9 cellular contexts compared by ENCODE assay signal in the genomic region with DNA sequence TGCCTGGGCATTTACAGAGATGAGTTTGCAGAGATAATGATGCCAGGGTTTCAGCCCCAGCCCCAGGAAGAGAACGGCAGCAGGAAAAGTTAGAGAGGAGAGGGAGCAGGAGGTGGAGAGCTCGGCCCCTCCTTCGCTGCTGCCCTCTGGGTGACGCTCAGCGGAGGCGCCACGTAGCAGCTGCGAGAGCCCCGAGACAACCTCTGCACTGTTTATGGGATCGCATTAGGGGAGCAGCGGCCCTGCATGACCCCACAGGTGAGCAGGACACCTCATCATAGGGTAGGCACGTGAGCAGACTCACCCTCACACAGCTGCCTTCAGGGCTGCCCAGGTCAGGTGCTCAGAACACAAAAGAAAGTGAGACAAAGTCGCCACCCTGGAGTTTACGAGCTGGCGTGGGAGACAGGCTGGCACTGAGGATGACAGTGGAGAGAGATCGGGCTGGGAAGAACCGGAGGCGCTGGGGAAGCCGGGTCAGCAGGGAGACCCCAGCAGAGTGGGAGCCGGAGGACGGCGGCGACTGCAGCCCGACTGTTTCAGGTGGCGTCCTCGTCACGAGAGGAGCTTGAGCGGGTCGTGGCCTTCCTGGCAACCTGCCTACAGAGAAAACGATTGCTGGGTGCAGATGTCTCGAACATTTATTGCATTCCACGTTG.
A peak's percentile ranks its signal among the peaks of the same experiment; 100 is the strongest.
DNase-seq lines count a peak whose midpoint lies in the region; ATAC-seq, FAIRE-seq and TF ChIP-seq lines count a peak whose summit lies in the region.
"Had no signal": no experiment of that assay in that cellular context is flagged by ENCODE, and none has a peak within 500 bp of the region (broad histone marks: within the 10 kb centered on the region; RNA-seq: fewer than 3 reads in every experiment).

No MANE protein-coding gene starts in this region.

- intact Hi-C loops in left cardiac atrium (cut with DNase I) = no loop called here
- intact Hi-C loops in Right ventricle myocardium inferior (cut with DNase I) = no loop called here
- intact Hi-C loops in K562 (cut with micrococcal nuclease) = no loop called here
- intact Hi-C loops in aorta (cut with DNase I) = no loop called here

- POLR2A ChIA-PET in K562 (lab: Yijun Ruan, JAX) = interaction anchor here (0.7 to 11.6 kb wide), 7 partner anchors 9 to 284 kb away, joined by 3 to 127 read pairs (median 3); no protein-coding TSS in a partner anchor

- no peaks in the 10 kb centered on the region for H3K9me2 ChIP-seq in Karpas-422 (replicated peaks; ENCODE audit: insufficient read depth, low read length)

- peak overlapping the region; percentile 47; the same call in 1 of the 2 replicates for H2AFZ ChIP-seq in K562 (ENCODE audit: low read depth, low read length)
- no peak overlapping the region for H2AFZ ChIP-seq in Karpas-422 (ENCODE audit: low read length)

- 22% methylated on average over 32 of the region's 32 CpGs for WGBS in K562 (ENCODE audit: insufficient coverage, low coverage, missing lambda C conversion rate)
- 19 to 35% methylated on average over 32 of the region's 32 CpGs for WGBS in aorta, 2 donors

- ATAC-seq in left cardiac atrium = peak; percentile 14 to 68
- no peak for ATAC-seq in Right ventricle myocardium inferior
- ATAC-seq in K562 = peak; percentile 65
- no peak for ATAC-seq in aorta (ENCODE audit: low FRiP score)

- CTCF ChIA-PET in K562 (lab: Yijun Ruan, JAX; ENCODE audit: low intra/inter-chr PET ratio) = no interaction called here

- no peaks in the 10 kb centered on the region for H3K9me3 ChIP-seq in K562 (replicated peaks; ENCODE audit: control insufficient read depth, insufficient read depth, low read depth, low read length)
- H3K9me3 ChIP-seq in mucosa of rectum (ENCODE audit: control insufficient read depth in 2 of 2, low read length in 2 of 2) = no peaks in the 10 kb centered on the region
- no peaks in the 10 kb centered on the region for H3K9me3 ChIP-seq in aorta (ENCODE audit: control insufficient read depth, low read length)
- H3K9me3 ChIP-seq in Karpas-422 (ENCODE audit: low read length) = no peaks in the 10 kb centered on the region

- H3K9ac ChIP-seq in K562 (ENCODE audit: insufficient read depth in 1 of 2, low read depth in 2 of 2, low read length in 2 of 2) (peak overlapping the region in 1 of 2 experiments; percentile 86; a peak in 2 of 4 replicates), mucosa of rectum (ENCODE audit: low read depth in 1 of 2, low read length in 2 of 2) (peak overlapping the region in 1 of 2 donors; percentile 36), Karpas-422 (ENCODE audit: low read length) (no peak overlapping the region)

- H3K9me1 ChIP-seq in K562 (ENCODE audit: control insufficient read depth, insufficient read depth, low read length) = no peaks in the 10 kb centered on the region

- H3K4me1 ChIP-seq in K562 (replicated peaks in 1 of 2; ENCODE audit: control insufficient read depth in 2 of 2, insufficient read depth in 2 of 2, low read length in 2 of 2) (peaks cover 15 to 31% of the 10 kb centered on the region in 2 experiments), mucosa of rectum (ENCODE audit: control insufficient read depth in 2 of 2, insufficient read depth in 2 of 2, low read length in 2 of 2) (peaks cover 0 to 8% of the 10 kb centered on the region in 2 donors), aorta (ENCODE audit: control insufficient read depth in 1 of 2, insufficient read depth in 2 of 2, low read length in 2 of 2) (no peaks in the 10 kb centered on the region), Karpas-422 (ENCODE audit: low read length) (no peaks in the 10 kb centered on the region)

- no peak overlapping the region for H3K27ac ChIP-seq in K562 (ENCODE audit: extremely low read depth, low read depth, low read length)
- no peak overlapping the region for H3K27ac ChIP-seq in mucosa of rectum (ENCODE audit: low read depth in 2 of 2, low read length in 2 of 2)
- H3K27ac ChIP-seq in aorta (ENCODE audit: low read depth in 1 of 2, low read length in 2 of 2) = no peak overlapping the region
- no peak overlapping the region for H3K27ac ChIP-seq in Karpas-422 (ENCODE audit: low read length)

- H3K4me3 ChIP-seq in K562 = no peak overlapping the region
- peak overlapping the region; percentile 50 to 60 for H3K4me3 ChIP-seq in mucosa of rectum (ENCODE audit: low read length in 2 of 2)
- H3K4me3 ChIP-seq in aorta (ENCODE audit: low read length in 2 of 2) = no peak overlapping the region
- H3K4me3 ChIP-seq in Karpas-422 (ENCODE audit: low read length) = no peak overlapping the region

- TF ChIP-seq RAD21 in K562 (CRISPR knock-in tag; conservative IDR thresholded peaks at IDR 0.05 in 1 of 2, IDR thresholded peaks at IDR 0.05 in 1 of 2) = no peak

- H3K79me2 ChIP-seq in K562 (ENCODE audit: control insufficient read depth, insufficient read depth, low read length) (no peaks in the 10 kb centered on the region), Karpas-422 (ENCODE audit: low read length) (no peaks in the 10 kb centered on the region)

- in situ Hi-C loops in K562 (cut with MboI) = no loop called here

- no peak for TF ChIP-seq EP300 in K562 (IDR thresholded peaks at IDR 0.05; ENCODE audit: low read length)

- TF ChIP-seq POLR2A in K562 (conservative IDR thresholded peaks at IDR 0.05) = 0 out of 2 replicates have a peak, but pooled peaks have one; percentile 24

- H3K36me3 ChIP-seq in K562 (ENCODE audit: control insufficient read depth, insufficient read depth, low read length) (no peaks in the 10 kb centered on the region), mucosa of rectum (ENCODE audit: control insufficient read depth in 2 of 2, insufficient read depth in 2 of 2, low read length in 2 of 2) (no peaks in the 10 kb centered on the region), aorta (ENCODE audit: control insufficient read depth in 1 of 2, insufficient read depth in 2 of 2, low read length in 1 of 2) (no peaks in the 10 kb centered on the region), Karpas-422 (ENCODE audit: insufficient read depth, low read length) (no peaks in the 10 kb centered on the region)

- H4K20me1 ChIP-seq in K562 (replicated peaks; ENCODE audit: control insufficient read depth, insufficient read depth, low read length) (peaks cover 12% of the 10 kb centered on the region; the same call in 1 of the 2 replicates), Karpas-422 (ENCODE audit: insufficient read depth, low read depth, low read length) (no peaks in the 10 kb centered on the region)

- peak overlapping the region; percentile 42 for H3K4me2 ChIP-seq in K562 (ENCODE audit: insufficient read depth, low read length)
- no peak overlapping the region for H3K4me2 ChIP-seq in Karpas-422 (ENCODE audit: low read depth, low read length, poor library complexity, severe bottlenecking)

- no peak; a peak in 1 of 6 replicates for TF ChIP-seq CTCF in K562 (IDR thresholded peaks at IDR 0.05 in 2 of 3, conservative IDR thresholded peaks at IDR 0.05 in 1 of 3; ENCODE audit: insufficient read depth in 2 of 3, low read depth in 1 of 3, low read length in 3 of 3)

- DNase-seq in left cardiac atrium (no peak), Right ventricle myocardium inferior (ENCODE audit: missing footprints) (no peak), K562 (ENCODE audit: extremely low read depth in 1 of 4, low spot score in 3 of 4) (peak in 3 of 4 experiments; percentile 34 to 49 (median 45)), aorta (peak; percentile 35 to 70), Karpas-422 (no peak), NOMO-1 treated with dmso at 0.1 percent for 144 hours (lab: John Stamatoyannopoulos, UW; ENCODE audit: unreplicated experiment) (no peak)
- no peak for DNase-seq in activated CD4-positive, alpha-beta T cell treated with anti-CD3 and anti-CD28 coated beads, Interleukin-2, amount 50 U/mL, for 4 hours
- DNase-seq: NCI-H446 had no signal

- peak; percentile 75 for FAIRE-seq in K562 (lab: Jason Lieb, UNC)

- H3K27me3 ChIP-seq in K562 (ENCODE audit: control insufficient read depth in 2 of 2, insufficient read depth in 2 of 2, low read length in 2 of 2) = peaks cover 15 to 39% of the 10 kb centered on the region in 2 experiments
- peaks cover 7 to 8% of the 10 kb centered on the region in 2 donors for H3K27me3 ChIP-seq in mucosa of rectum (ENCODE audit: control insufficient read depth in 2 of 2, insufficient read depth in 2 of 2, low read length in 2 of 2)
- no peaks in the 10 kb centered on the region for H3K27me3 ChIP-seq in aorta (ENCODE audit: control insufficient read depth in 1 of 2, insufficient read depth in 2 of 2, low read length in 1 of 2)
- no peaks in the 10 kb centered on the region for H3K27me3 ChIP-seq in Karpas-422 (ENCODE audit: low read length)

- no TSS peak for BruUV-seq in K562 (replicated peaks; lab: Mats Ljungman, UMichigan)

TF ChIP-seq in K562, 482 proteins besides CTCF, POLR2A, EP300 and RAD21 (continues in another document):
- TF ChIP-seq CREM (IDR thresholded peaks at IDR 0.05; ENCODE audit: low read depth) = peak; percentile 76
- TF ChIP-seq, protein P1, sequence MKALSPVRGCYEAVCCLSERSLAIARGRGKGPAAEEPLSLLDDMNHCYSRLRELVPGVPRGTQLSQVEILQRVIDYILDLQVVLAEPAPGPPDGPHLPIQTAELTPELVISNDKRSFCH (CRISPR knock-in tag; IDR thresholded peaks at IDR 0.05) = no peak
- TF ChIP-seq, protein P1 (tag; IDR thresholded peaks at IDR 0.05) = no peak
- TF ChIP-seq PHB (CRISPR knock-in tag; IDR thresholded peaks at IDR 0.05) = peak; percentile 72; the same call in 1 of the 2 replicates
- TF ChIP-seq NR2F6 (CRISPR knock-in tag; IDR thresholded peaks at IDR 0.05) = 0 out of 2 replicates have a peak, but pooled peaks have one; percentile 50
- TF ChIP-seq SP1 (CRISPR knock-in tag; IDR thresholded peaks at IDR 0.05) = no peak
- TF ChIP-seq POLR2AphosphoS2 (IDR thresholded peaks at IDR 0.05; ENCODE audit: low read length) = peak; percentile 40; the same call in 1 of the 2 replicates
- TF ChIP-seq OTX1 (CRISPR knock-in tag; IDR thresholded peaks at IDR 0.05) = 0 out of 2 replicates have a peak, but pooled peaks have one; percentile 6
- TF ChIP-seq KLF13 (tag; IDR thresholded peaks at IDR 0.05; ENCODE audit: borderline replicate concordance, low read depth) = no peak
- no peak for TF ChIP-seq PCBP2 (IDR thresholded peaks at IDR 0.05; ENCODE audit: low read depth, low read length, poor library complexity, severe bottlenecking)
- peak; percentile 48 for TF ChIP-seq POLR2G (IDR thresholded peaks at IDR 0.05; ENCODE audit: low read depth, low read length)
- TF ChIP-seq ELF4 (CRISPR knock-in tag; IDR thresholded peaks at IDR 0.05) = no peak
- TF ChIP-seq ZEB2 (IDR thresholded peaks at IDR 0.05) = peak; percentile 18

Comparison
In these comparisons a context has a peak if more than half of its experiments do, and no peak if none do; other contexts are left out.
1. ATAC-seq: peak in left cardiac atrium (2 of 2) and K562 (single experiment); none in Right ventricle myocardium inferior (single experiment) and aorta (single experiment).
2. DNase-seq: peak in K562 (3 of 4) and aorta (2 of 2); none in left cardiac atrium (single experiment), Right ventricle myocardium inferior (single experiment), Karpas-422 (single experiment), activated CD4-positive, alpha-beta T cell treated with anti-CD3 and anti-CD28 coated beads, Interleukin-2, amount 50 U/mL, for 4 hours (0 of 2) and NOMO-1 treated with dmso at 0.1 percent for 144 hours (single experiment).
3. H3K4me3 ChIP-seq: peak in mucosa of rectum (2 of 2); none in K562 (single experiment), aorta (0 of 2) and Karpas-422 (single experiment).